In genomic region chr9:121362813-121363585, GRCh38 we compare ENCODE assay signal across 8 cellular contexts. TPM values are rescaled to one million over a fixed set of nuclear protein-coding genes. Genes with fewer than 3 reads are reported as not detected.
DNase-seq lines count a peak whose midpoint lies in the region; ATAC-seq, FAIRE-seq and TF ChIP-seq lines count a peak whose summit lies in the region.

No MANE protein-coding gene starts in this region.

- peak overlapping the region; percentile 7 to 55; a peak in 1 of 4 replicates for H4K8ac ChIP-seq in IMR-90 (ENCODE audit: low read depth in 2 of 2, low read length in 2 of 2)

- H3K14ac ChIP-seq in IMR-90 (replicated peaks; ENCODE audit: low read depth, low read length), result peak overlapping the region; percentile 73

- intact Hi-C loops in IMR-90 (cut with micrococcal nuclease), result no loop called here

- H3K56ac ChIP-seq in IMR-90 (ENCODE audit: extremely low read depth, insufficient read depth, low read length), result peak overlapping the region; percentile 81

- ATAC-seq in IMR-90 (ENCODE audit: low read depth), result peak; percentile 26
- ATAC-seq in left lobe of liver, result peak; percentile 75

- POLR2A ChIA-PET in IMR-90 (lab: Charles Lee; ENCODE audit: unreplicated experiment), result no interaction called here

- H4K91ac ChIP-seq in IMR-90 (ENCODE audit: insufficient read depth, low read depth, low read length), result peak overlapping the region; percentile 65

- peak overlapping the region; percentile 76 for H3K4me2 ChIP-seq in IMR-90 (ENCODE audit: low read depth, low read length)

- H2BK120ac ChIP-seq in IMR-90 (ENCODE audit: low read depth, low read length), result peak overlapping the region; percentile 59

- no TSS peak for BruUV-seq in IMR-90 (replicated peaks; lab: Mats Ljungman, UMichigan)

- CTCF ChIA-PET in IMR-90 (lab: Yijun Ruan, JAX), result no interaction called here

- peak overlapping the region; percentile 33; the same call in 1 of the 2 replicates for H4K5ac ChIP-seq in IMR-90 (ENCODE audit: low read depth, low read length)

- FAIRE-seq in bronchial epithelial cell (lab: Jason Lieb, UNC), result no peak

- no CpG with 5 or more reads among the region's 2 CpGs for WGBS in IMR-90 (ENCODE audit: extremely low coverage in 2 of 2, insufficient read length in 1 of 2), 2 experiments

- no peak for TF ChIP-seq RAD21 in IMR-90 (IDR thresholded peaks at IDR 0.05; ENCODE audit: low read length)

- H3K9me1 ChIP-seq in IMR-90 (ENCODE audit: insufficient read depth, low read length), result 0 out of 2 replicates have a peak, but pooled peaks cover 6% of the 10 kb centered on the region

- peak overlapping the region; percentile 85; the same call in 1 of the 2 replicates for H3K4ac ChIP-seq in IMR-90 (ENCODE audit: low read depth, low read length)

- peak overlapping the region; percentile 98 for H3K27ac ChIP-seq in IMR-90 (ENCODE audit: insufficient read depth, low read length)
- H3K27ac ChIP-seq in temporal lobe (ENCODE audit: low read depth, low read length), result peak overlapping the region; percentile 70

- H3K36me3 ChIP-seq in IMR-90 (ENCODE audit: control insufficient read depth, insufficient read depth, low read length) (peaks cover 4% of the 10 kb centered on the region), bronchial epithelial cell (ENCODE audit: control insufficient read depth, insufficient read depth, low read length) (peaks cover 8% of the 10 kb centered on the region)

- DNase-seq in IMR-90, result peak; percentile 52
- DNase-seq in bronchial epithelial cell (ENCODE audit: low read depth), result peak; percentile 43
- DNase-seq in left lobe of liver (ENCODE audit: low spot score), result no peak
- no peak for DNase-seq in anterior cingulate cortex (lab: John Stamatoyannopoulos, UW)
- DNase-seq in AG08396 (ENCODE audit: low spot score), result no peak
- DNase-seq in central memory CD4-positive, alpha-beta T cell, result no peak
- no peak for DNase-seq in NCI-H510A treated with DMSO at 0.1 percent for 48 hours (lab: John Stamatoyannopoulos, UW)

- H2BK20ac ChIP-seq in IMR-90 (ENCODE audit: low read depth, low read length), result peak overlapping the region; percentile 59

- H3K27me3 ChIP-seq in IMR-90 (ENCODE audit: control insufficient read depth, insufficient read depth, low read length) (no peaks in the 10 kb centered on the region), bronchial epithelial cell (ENCODE audit: control insufficient read depth, insufficient read depth, low read length) (no peaks in the 10 kb centered on the region)

- peaks cover 5% of the 10 kb centered on the region; the same call in 1 of the 2 replicates for H4K20me1 ChIP-seq in IMR-90 (ENCODE audit: insufficient read depth, low read length)

- peak overlapping the region; percentile 88 for H2BK5ac ChIP-seq in IMR-90 (ENCODE audit: low read depth, low read length, poor library complexity, severe bottlenecking)

- H2AFZ ChIP-seq in IMR-90 (replicated peaks; ENCODE audit: low read length, poor library complexity), result no peak overlapping the region

- no peak overlapping the region for H2BK15ac ChIP-seq in IMR-90 (ENCODE audit: low read depth, low read length)

- peak overlapping the region; percentile 65 for H2AK5ac ChIP-seq in IMR-90 (ENCODE audit: low read depth, low read length)

- H3K9ac ChIP-seq in IMR-90 (ENCODE audit: low read depth, low read length), result peak overlapping the region; percentile 66

- no peaks in the 10 kb centered on the region for H3K9me3 ChIP-seq in IMR-90 (ENCODE audit: control insufficient read depth, insufficient read depth, low read length)

- no peak overlapping the region for H3K4me3 ChIP-seq in IMR-90 (ENCODE audit: insufficient read depth, low read depth, low read length)
- no peak overlapping the region for H3K4me3 ChIP-seq in bronchial epithelial cell (ENCODE audit: low read depth, low read length)

- H3K79me1 ChIP-seq in IMR-90 (ENCODE audit: low read depth in 1 of 2, low read length in 2 of 2), result peaks cover 13 to 52% of the 10 kb centered on the region in 2 experiments

- TF ChIP-seq CTCF in IMR-90 (conservative IDR thresholded peaks at IDR 0.05; ENCODE audit: low read depth, low read length) (no peak), bronchial epithelial cell (IDR thresholded peaks at IDR 0.05; ENCODE audit: insufficient read depth, low read length, severe bottlenecking) (no peak)

- H2AK9ac ChIP-seq in IMR-90 (replicated peaks; ENCODE audit: low read depth, low read length, poor library complexity), result no peak overlapping the region

- no peak for TF ChIP-seq POLR2A in IMR-90 (IDR thresholded peaks at IDR 0.05; ENCODE audit: low read depth, low read length)

- H3K18ac ChIP-seq in IMR-90 (ENCODE audit: low read depth, low read length), result peak overlapping the region; percentile 67

- in situ Hi-C loops in IMR-90 (cut with MboI; ENCODE audit: low sequenced_read_pairs), result no loop called here

- H3K23ac ChIP-seq in IMR-90 (ENCODE audit: low read depth, low read length), result peak overlapping the region; percentile 92

- dilution Hi-C loops in IMR-90 (cut with HindIII; ENCODE audit: low sequenced_read_pairs, unreplicated experiment), result no loop called here

- H3K4me1 ChIP-seq in IMR-90 (ENCODE audit: control insufficient read depth, insufficient read depth, low read length), result peaks cover 13% of the 10 kb centered on the region

TF ChIP-seq in IMR-90, 13 proteins besides CTCF, POLR2A, EP300 and RAD21:
- TF ChIP-seq FOS (IDR thresholded peaks at IDR 0.05; ENCODE audit: low read depth, low read length), result 0 out of 2 replicates have a peak, but pooled peaks have one; percentile 5
- peak; percentile 16; the same call in 1 of the 2 replicates for TF ChIP-seq CEBPB (IDR thresholded peaks at IDR 0.05; ENCODE audit: low read depth, low read length)
- TF ChIP-seq RCOR1 (IDR thresholded peaks at IDR 0.05; ENCODE audit: insufficient replicate concordance, low read length), result no peak

RNA-seq across cellular contexts. Expression of gene STOM, which starts 7.1 kb away (rescaled TPM):
- total RNA-seq in IMR-90 (2012; rRNA removed), result 84.8 and 103 TPM in 2 replicates
- polyA plus RNA-seq in IMR-90 (2012; rRNA removed), result 67.6 and 78.4 TPM in 2 replicates
- 45.3 TPM in 2 replicates for polyA plus RNA-seq in IMR-90 (2012; cell fraction: cytosol; rRNA removed)
- polyA plus RNA-seq in IMR-90 (2012; cell fraction: nucleus; rRNA removed; ENCODE audit: low replicate concordance), result 9.8 and 44.1 TPM in 2 replicates
- total RNA-seq in bronchial epithelial cell, result 215 and 356 TPM in 2 replicates
- 217 TPM for total RNA-seq in left lobe of liver
- 13.5 TPM for total RNA-seq in temporal lobe

Comparison
In these comparisons a context has a peak if more than half of its experiments do, and no peak if none do; other contexts are left out.
1. DNase-seq: peak in IMR-90 (single experiment) and bronchial epithelial cell (single experiment); none in left lobe of liver (single experiment), anterior cingulate cortex (0 of 58), AG08396 (single experiment), central memory CD4-positive, alpha-beta T cell (single experiment) and NCI-H510A treated with DMSO at 0.1 percent for 48 hours (single experiment).